1 cellular context compared by ENCODE assay signal in the genomic region with DNA sequence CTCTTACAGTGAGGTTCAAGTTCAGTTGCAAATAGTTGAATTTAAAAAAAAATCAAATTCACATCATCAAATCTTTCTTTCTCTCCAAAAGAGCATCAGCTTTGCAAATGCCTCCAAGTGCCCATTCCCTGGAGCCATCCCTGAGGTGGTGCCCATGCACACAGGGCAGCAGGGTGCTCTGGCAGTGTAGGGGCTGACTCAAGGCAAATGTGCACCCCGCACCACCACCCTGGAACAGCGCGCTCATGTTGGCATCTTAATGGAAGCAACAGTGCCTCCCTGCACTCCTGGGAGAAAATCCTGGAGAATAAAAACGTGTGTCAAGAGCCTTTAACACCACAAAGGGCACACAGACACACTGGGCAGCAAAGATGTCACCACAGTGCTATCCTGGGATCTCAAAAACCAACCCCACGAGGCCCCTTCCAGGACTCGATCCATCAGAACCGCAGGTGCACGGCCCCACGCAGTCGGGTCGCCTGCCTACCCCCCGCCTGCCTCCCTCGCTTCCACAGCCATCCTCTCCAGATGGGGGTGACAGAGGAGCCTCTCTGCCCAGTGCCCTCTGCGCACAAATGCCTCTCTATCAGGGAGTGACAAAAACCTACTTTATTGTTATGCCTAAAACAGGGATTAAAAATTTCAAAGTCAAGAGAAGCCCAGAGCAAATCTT.
TF ChIP-seq lines count a peak whose summit lies in the region.

No MANE protein-coding gene starts in this region.

TF ChIP-seq in IMR-90, 13 proteins besides CTCF, POLR2A, EP300 and RAD21:
- TF ChIP-seq RCOR1 (IDR thresholded peaks at IDR 0.05; ENCODE audit: insufficient replicate concordance, low read length) (no peak), MAZ (IDR thresholded peaks at IDR 0.05; ENCODE audit: borderline replicate concordance, low read depth, low read length) (no peak), NFE2L2 (IDR thresholded peaks at IDR 0.05; ENCODE audit: low read depth, low read length) (no peak), SMC3 (IDR thresholded peaks at IDR 0.05; ENCODE audit: low read depth, low read length) (no peak), RFX5 (IDR thresholded peaks at IDR 0.05; ENCODE audit: low read depth, low read length) (no peak), CEBPB (IDR thresholded peaks at IDR 0.05; ENCODE audit: low read depth, low read length) (no peak), BHLHE40 (IDR thresholded peaks at IDR 0.05; ENCODE audit: low read depth, low read length) (no peak), FOS (IDR thresholded peaks at IDR 0.05; ENCODE audit: low read depth, low read length) (no peak), CHD1 (IDR thresholded peaks at IDR 0.05; ENCODE audit: low read depth, low read length) (no peak), MAFK (IDR thresholded peaks at IDR 0.05; ENCODE audit: low read depth, low read length) (no peak), MXI1 (IDR thresholded peaks at IDR 0.05; ENCODE audit: borderline replicate concordance, low read depth, low read length) (no peak)
- TF ChIP-seq, protein P1, sequence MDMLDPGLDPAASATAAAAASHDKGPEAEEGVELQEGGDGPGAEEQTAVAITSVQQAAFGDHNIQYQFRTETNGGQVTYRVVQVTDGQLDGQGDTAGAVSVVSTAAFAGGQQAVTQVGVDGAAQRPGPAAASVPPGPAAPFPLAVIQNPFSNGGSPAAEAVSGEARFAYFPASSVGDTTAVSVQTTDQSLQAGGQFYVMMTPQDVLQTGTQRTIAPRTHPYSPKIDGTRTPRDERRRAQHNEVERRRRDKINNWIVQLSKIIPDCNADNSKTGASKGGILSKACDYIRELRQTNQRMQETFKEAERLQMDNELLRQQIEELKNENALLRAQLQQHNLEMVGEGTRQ (IDR thresholded peaks at IDR 0.05; ENCODE audit: low read depth, low read length): no peak
- TF ChIP-seq, protein P2, sequence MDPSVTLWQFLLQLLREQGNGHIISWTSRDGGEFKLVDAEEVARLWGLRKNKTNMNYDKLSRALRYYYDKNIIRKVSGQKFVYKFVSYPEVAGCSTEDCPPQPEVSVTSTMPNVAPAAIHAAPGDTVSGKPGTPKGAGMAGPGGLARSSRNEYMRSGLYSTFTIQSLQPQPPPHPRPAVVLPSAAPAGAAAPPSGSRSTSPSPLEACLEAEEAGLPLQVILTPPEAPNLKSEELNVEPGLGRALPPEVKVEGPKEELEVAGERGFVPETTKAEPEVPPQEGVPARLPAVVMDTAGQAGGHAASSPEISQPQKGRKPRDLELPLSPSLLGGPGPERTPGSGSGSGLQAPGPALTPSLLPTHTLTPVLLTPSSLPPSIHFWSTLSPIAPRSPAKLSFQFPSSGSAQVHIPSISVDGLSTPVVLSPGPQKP (IDR thresholded peaks at IDR 0.05; ENCODE audit: borderline replicate concordance, low read depth, low read length): no peak
TF ChIP-seq in IMR-90: peak in this region for 0.
